Comparison of ENCODE assay signal across 16 cellular contexts in the genomic region with DNA sequence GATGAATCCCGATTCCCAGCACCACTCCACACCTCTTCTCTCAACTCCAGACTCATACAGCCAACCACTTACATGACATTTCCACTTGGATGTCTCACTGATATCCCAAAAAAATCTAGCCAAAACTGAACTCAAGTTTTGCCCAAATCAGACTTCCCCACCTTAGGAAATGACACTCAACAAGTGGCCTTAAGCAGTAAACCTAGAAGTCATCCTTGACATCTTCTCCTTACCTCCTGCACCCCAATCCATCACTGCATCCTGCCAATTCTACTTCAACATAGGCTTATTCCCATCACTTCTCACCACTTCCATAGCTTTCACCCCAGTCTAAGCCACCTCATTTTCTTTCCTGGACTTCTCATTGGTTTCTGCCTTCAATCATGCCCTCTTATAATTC. TPM values are rescaled to one million over a fixed set of nuclear protein-coding genes. Genes with fewer than 3 reads are reported as not detected.
DNase-seq lines count a peak whose midpoint lies in the region; ATAC-seq, FAIRE-seq and TF ChIP-seq lines count a peak whose summit lies in the region.
"Had no signal": no experiment of that assay in that cellular context is flagged by ENCODE, and none has a peak within 500 bp of the region (broad histone marks: within the 10 kb centered on the region; RNA-seq: fewer than 3 reads in every experiment).

No MANE protein-coding gene starts in this region.

- POLR2A ChIA-PET in T-cell (lab: Charles Lee), result no interaction called here

- H3K9me3 Mint-ChIP-seq in stimulated activated naive CD8-positive, alpha-beta T cell treated with anti-CD3 and anti-CD28 coated beads, Interleukin-15, Interleukin-2, amounts not matched to agents 100 ng/mL and 50 ng/mL, for 24 hours, result no peaks in the 10 kb centered on the region
- H3K9me3 Mint-ChIP-seq in T-cell (no peaks in the 10 kb centered on the region), endodermal cell (peaks cover 20% of the 10 kb centered on the region), HFFc6 (no peaks in the 10 kb centered on the region)
- H3K9me3 Mint-ChIP-seq: CD8-positive, alpha-beta T cell had no signal

- peaks cover 3% of the 10 kb centered on the region for H3K36me3 Mint-ChIP-seq in stimulated activated naive CD8-positive, alpha-beta T cell treated with anti-CD3 and anti-CD28 coated beads, Interleukin-15, Interleukin-2, amounts not matched to agents 100 ng/mL and 50 ng/mL, for 24 hours (ENCODE audit: low read depth)
- H3K36me3 Mint-ChIP-seq in T-cell (no peaks in the 10 kb centered on the region), endodermal cell (ENCODE audit: low read depth) (no peaks in the 10 kb centered on the region), HFFc6 (ENCODE audit: low read depth) (no peaks in the 10 kb centered on the region)

- no peaks in the 10 kb centered on the region for H3K4me1 ChIP-seq in endodermal cell (ENCODE audit: control insufficient read depth, insufficient read depth, low read length)
- H3K4me1 ChIP-seq in effector memory CD4-positive, alpha-beta T cell (ENCODE audit: control insufficient read depth, insufficient read depth, low read length, poor library complexity, severe bottlenecking), result no peaks in the 10 kb centered on the region
- H3K4me1 ChIP-seq: A549, BE2C had no signal

- no peaks in the 10 kb centered on the region for H3K27me3 ChIP-seq in endodermal cell (ENCODE audit: control insufficient read depth, insufficient read depth, low read length, poor library complexity, severe bottlenecking)
- H3K27me3 ChIP-seq in effector memory CD4-positive, alpha-beta T cell (replicated peaks; ENCODE audit: control insufficient read depth, insufficient read depth, low read length, poor library complexity, severe bottlenecking), result no peaks in the 10 kb centered on the region
- H3K27me3 ChIP-seq: BE2C had no signal

- CTCF ChIA-PET in T-cell (lab: Charles Lee), result interaction anchor here (1.0 to 1.2 kb wide), 2 partner anchors 10 to 52 kb away, joined by 4 read pairs; no protein-coding TSS in a partner anchor

- no peak overlapping the region for H3K27ac ChIP-seq in endodermal cell (ENCODE audit: low read depth, low read length)
- no peak overlapping the region for H3K27ac ChIP-seq in effector memory CD4-positive, alpha-beta T cell (ENCODE audit: insufficient read depth, low read length, poor library complexity, severe bottlenecking)
- H3K27ac ChIP-seq: A549, C4-2B had no signal

- no peak overlapping the region for H3K4me3 Mint-ChIP-seq in stimulated activated naive CD8-positive, alpha-beta T cell treated with anti-CD3 and anti-CD28 coated beads, Interleukin-15, Interleukin-2, amounts not matched to agents 100 ng/mL and 50 ng/mL, for 24 hours
- H3K4me3 Mint-ChIP-seq in T-cell (no peak overlapping the region), endodermal cell (no peak overlapping the region), HFFc6 (no peak overlapping the region)
- H3K4me3 Mint-ChIP-seq: CD8-positive, alpha-beta T cell had no signal

- WGBS in endodermal cell (ENCODE audit: insufficient coverage in 1 of 2, insufficient read length in 1 of 2), 2 experiments, result 96% methylated on average over 1 of the region's 1 CpG; no CpG with 5 or more reads in 1 of the 2 experiments

- no peak overlapping the region for H3K4me3 ChIP-seq in endodermal cell (ENCODE audit: low read length)
- H3K4me3 ChIP-seq in effector memory CD4-positive, alpha-beta T cell (ENCODE audit: insufficient read depth, low read depth, low read length, poor library complexity, severe bottlenecking), result no peak overlapping the region
- H3K4me3 ChIP-seq: A549 had no signal

- no peak for ATAC-seq in stimulated activated naive CD8-positive, alpha-beta T cell treated with anti-CD3 and anti-CD28 coated beads, Interleukin-15, Interleukin-2, amounts not matched to agents 100 U/mL and 50 U/mL, for 24 hours
- ATAC-seq in T-cell (replicated peaks in 1 of 4), result no peak
- ATAC-seq: A549; CD8-positive, alpha-beta T cell had no signal

- H3K27me3 Mint-ChIP-seq in stimulated activated naive CD8-positive, alpha-beta T cell treated with anti-CD3 and anti-CD28 coated beads, Interleukin-15, Interleukin-2, amounts not matched to agents 100 ng/mL and 50 ng/mL, for 24 hours, result no peaks in the 10 kb centered on the region
- H3K27me3 Mint-ChIP-seq in T-cell (peaks cover 0 to 13% of the 10 kb centered on the region in 2 donors), endodermal cell (ENCODE audit: insufficient read depth) (peaks cover 10% of the 10 kb centered on the region), HFFc6 (ENCODE audit: insufficient read depth) (no peaks in the 10 kb centered on the region; the same call in 1 of the 2 replicates)

- H3K4me1 Mint-ChIP-seq in stimulated activated naive CD8-positive, alpha-beta T cell treated with anti-CD3 and anti-CD28 coated beads, Interleukin-15, Interleukin-2, amounts not matched to agents 100 ng/mL and 50 ng/mL, for 24 hours (ENCODE audit: low read depth), result peaks cover 18% of the 10 kb centered on the region
- H3K4me1 Mint-ChIP-seq in T-cell, result peaks cover 20 to 34% (median 28%) of the 10 kb centered on the region in 3 donors
- H3K4me1 Mint-ChIP-seq in endodermal cell, result peaks cover 16% of the 10 kb centered on the region
- H3K4me1 Mint-ChIP-seq in HFFc6 (ENCODE audit: low read depth), result no peaks in the 10 kb centered on the region

- no peaks in the 10 kb centered on the region for H3K9me3 ChIP-seq in endodermal cell (ENCODE audit: control insufficient read depth, low read length)
- no peaks in the 10 kb centered on the region for H3K9me3 ChIP-seq in effector memory CD4-positive, alpha-beta T cell (ENCODE audit: control insufficient read depth, low read length)
- H3K9me3 ChIP-seq: A549, BE2C had no signal

- FAIRE-seq in frontal cortex (lab: Jason Lieb, UNC), result no peak
- FAIRE-seq: A549 had no signal

- H3K36me3 ChIP-seq in endodermal cell (ENCODE audit: control insufficient read depth, insufficient read depth, low read length), result no peaks in the 10 kb centered on the region
- H3K36me3 ChIP-seq in effector memory CD4-positive, alpha-beta T cell (ENCODE audit: control insufficient read depth, insufficient read depth, low read length), result no peaks in the 10 kb centered on the region
- H3K36me3 ChIP-seq: BE2C had no signal

- peak overlapping the region; percentile 43 for H3K27ac Mint-ChIP-seq in stimulated activated naive CD8-positive, alpha-beta T cell treated with anti-CD3 and anti-CD28 coated beads, Interleukin-15, Interleukin-2, amounts not matched to agents 100 ng/mL and 50 ng/mL, for 24 hours
- H3K27ac Mint-ChIP-seq in T-cell, result peak overlapping the region; percentile 2 to 41
- no peak overlapping the region for H3K27ac Mint-ChIP-seq in endodermal cell
- H3K27ac Mint-ChIP-seq in HFFc6, result no peak overlapping the region

- H3K9ac ChIP-seq in endodermal cell (ENCODE audit: extremely low read depth, low read length, poor library complexity, severe bottlenecking), result no peak overlapping the region

- DNase-seq in stimulated activated naive CD8-positive, alpha-beta T cell treated with anti-CD3 and anti-CD28 coated beads, Interleukin-15, Interleukin-2, amounts not matched to agents 100 U/mL and 50 U/mL, for 24 hours, result no peak
- DNase-seq in T-cell, result no peak
- peak; percentile 22 for DNase-seq in endodermal cell
- no peak for DNase-seq in frontal cortex (ENCODE audit: low spot score in 2 of 2)
- DNase-seq in effector memory CD4-positive, alpha-beta T cell, result no peak
- DNase-seq in HFFc6, result no peak
- DNase-seq: BE2C; CD8-positive, alpha-beta T cell; COR-L47; DND-41; GDM1; HCEC 1CT; IMR-90 had no signal

- TF ChIP-seq CTCF in endodermal cell (conservative IDR thresholded peaks at IDR 0.05) (no peak), HFFc6 (IDR thresholded peaks at IDR 0.05) (no peak)

RNA-seq across cellular contexts. Expression of gene PRPS1, which starts 39.1 kb away (rescaled TPM):
- 10 to 100 TPM; 57.9 to 74.0 (median 60.7) TPM for total RNA-seq in T-cell
- 10 to 100 TPM; 51.6 to 62.7 TPM for total RNA-seq in endodermal cell
- polyA plus RNA-seq in endodermal cell (2013, experiment 1 of 2), result 54.2 TPM
- 51.2 TPM for polyA plus RNA-seq in endodermal cell (2013, experiment 2 of 2)
- total RNA-seq in frontal cortex, result 20.8 TPM
- 10 to 100 TPM; 67.8 to 78.6 (median 73.7) TPM for total RNA-seq in HFFc6 (2021; fragmentation: NEBNext Ultra II Directional; extraction: Animal tissue kit (Norgen Biotek cat#: 25700))

Comparison
In these comparisons a context has a peak if more than half of its experiments do, and no peak if none do; other contexts are left out.
1. H3K27ac Mint-ChIP-seq: peak in stimulated activated naive CD8-positive, alpha-beta T cell treated with anti-CD3 and anti-CD28 coated beads, Interleukin-15, Interleukin-2, amounts not matched to agents 100 ng/mL and 50 ng/mL, for 24 hours (single experiment) and T-cell (2 of 2); none in endodermal cell (single experiment) and HFFc6 (single experiment).